1 cellular context compared by ENCODE assay signal in genomic region chr1:171781167-171781875, GRCh38.
A peak's percentile ranks its signal among the peaks of the same experiment; 100 is the strongest.
TF ChIP-seq lines count a peak whose summit lies in the region.

TSS of gene METTL13 (plus strand) at chr1:171781660. CDS start at chr1:171781968, 308 bp downstream.

TF ChIP-seq in K562, 482 proteins besides CTCF, POLR2A, EP300 and RAD21 (continued from another document and continues in another):
- TF ChIP-seq ETV5 (CRISPR knock-in tag; IDR thresholded peaks at IDR 0.05; ENCODE audit: low read depth) = peak; percentile 51; the same call in 1 of the 2 replicates
- peak; percentile 63 for TF ChIP-seq SP2 (IDR thresholded peaks at IDR 0.05; ENCODE audit: extremely low read depth, low read depth, low read length, poor library complexity, severe bottlenecking)
- no peak for TF ChIP-seq ZNF408 (CRISPR knock-in tag; IDR thresholded peaks at IDR 0.05; ENCODE audit: low read depth)
- no peak for TF ChIP-seq CHD1 (IDR thresholded peaks at IDR 0.05; ENCODE audit: low read length)
- TF ChIP-seq HCFC1 (IDR thresholded peaks at IDR 0.05; ENCODE audit: low read depth, low read length) = peak; percentile 80
- TF ChIP-seq PML (IDR thresholded peaks at IDR 0.05; ENCODE audit: low read length) = peak; percentile 82
- TF ChIP-seq CXXC5 (CRISPR knock-in tag; IDR thresholded peaks at IDR 0.05) = peak; percentile 97
- TF ChIP-seq SUPT5H (IDR thresholded peaks at IDR 0.05) = peak; percentile 96
- no peak for TF ChIP-seq ZNF561 (CRISPR knock-in tag; conservative IDR thresholded peaks at IDR 0.05)
- TF ChIP-seq NR2C2 (CRISPR knock-in tag; IDR thresholded peaks at IDR 0.05) = peak; percentile 92
- TF ChIP-seq NR2C2 (tag; IDR thresholded peaks at IDR 0.05) = peak; percentile 99
- no peak for TF ChIP-seq CEBPZ (IDR thresholded peaks at IDR 0.05; ENCODE audit: borderline replicate concordance, low read depth, low read length)
- TF ChIP-seq ZNF655 (CRISPR knock-in tag; IDR thresholded peaks at IDR 0.05) = no peak
- TF ChIP-seq SP1 (CRISPR knock-in tag; IDR thresholded peaks at IDR 0.05) = peak; percentile 90
- no peak for TF ChIP-seq ZNF280B (CRISPR knock-in tag; IDR thresholded peaks at IDR 0.05)
- no peak for TF ChIP-seq ZNF121 (CRISPR knock-in tag; conservative IDR thresholded peaks at IDR 0.05)
- no peak for TF ChIP-seq CHD7 (IDR thresholded peaks at IDR 0.05; ENCODE audit: low read depth, low read length)
- 0 out of 2 replicates have a peak, but pooled peaks have one; percentile 24 for TF ChIP-seq NR2F6 (CRISPR knock-in tag; IDR thresholded peaks at IDR 0.05)
- no peak for TF ChIP-seq GTF2B (IDR thresholded peaks at IDR 0.05; ENCODE audit: extremely low read depth, insufficient read length)
- peak; percentile 78; the same call in 1 of the 2 replicates for TF ChIP-seq PHF8 (IDR thresholded peaks at IDR 0.05; ENCODE audit: borderline replicate concordance, low read length)
- peak; percentile 52 for TF ChIP-seq JUND (IDR thresholded peaks at IDR 0.05; ENCODE audit: borderline replicate concordance, low read depth, low read length)
- TF ChIP-seq JUND (tag; IDR thresholded peaks at IDR 0.05; ENCODE audit: borderline replicate concordance, low read depth, low read length) = peak; percentile 67; the same call in 1 of the 3 replicates
- no peak for TF ChIP-seq ZNF175 (CRISPR knock-in tag; IDR thresholded peaks at IDR 0.05; ENCODE audit: low read depth)
- peak in 1 of 2 experiments; percentile 80; a peak in 1 of 4 replicates for TF ChIP-seq TBL1XR1 (IDR thresholded peaks at IDR 0.05; ENCODE audit: low read length in 2 of 2)
- no peak for TF ChIP-seq ILK (tag; IDR thresholded peaks at IDR 0.05; ENCODE audit: borderline replicate concordance, low read depth)
- TF ChIP-seq MAFG (tag; conservative IDR thresholded peaks at IDR 0.05) = no peak
- no peak for TF ChIP-seq ZNF592 (IDR thresholded peaks at IDR 0.05)
- peak; percentile 99 for TF ChIP-seq ELF1 (tag; IDR thresholded peaks at IDR 0.05)
- peak; percentile 97 for TF ChIP-seq GABPA (tag; conservative IDR thresholded peaks at IDR 0.05; ENCODE audit: low read depth)
- no peak for TF ChIP-seq FUS (optimal IDR thresholded peaks at IDR 0.05; ENCODE audit: low read depth, low read length)
- TF ChIP-seq SNRNP70 (optimal IDR thresholded peaks at IDR 0.05; ENCODE audit: low read depth, low read length) = no peak
- no peak for TF ChIP-seq FOXJ3 (CRISPR knock-in tag; IDR thresholded peaks at IDR 0.05)
